ENCODE assay signal across 18 cellular contexts in genomic region chr15:51825701-51826100, GRCh38. TPM values are rescaled to one million over a fixed set of nuclear protein-coding genes. Genes with fewer than 3 reads are reported as not detected.
DNase-seq lines count a peak whose midpoint lies in the region; ATAC-seq, FAIRE-seq and TF ChIP-seq lines count a peak whose summit lies in the region.
"Had no signal": no experiment of that assay in that cellular context is flagged by ENCODE, and none has a peak within 500 bp of the region (broad histone marks: within the 10 kb centered on the region; RNA-seq: fewer than 3 reads in every experiment).

No MANE protein-coding gene starts in this region.

- H3K27me3 Mint-ChIP-seq in CD4-positive, alpha-beta T cell: no peaks in the 10 kb centered on the region
- no peaks in the 10 kb centered on the region for H3K27me3 Mint-ChIP-seq in type B pancreatic cell

- H3K27ac ChIP-seq in CD4-positive, alpha-beta T cell (ENCODE audit: low read depth, low read length): no peak overlapping the region
- no peak overlapping the region for H3K27ac ChIP-seq in PC-3 (ENCODE audit: low read length)
- no peak overlapping the region for H3K27ac ChIP-seq in mammary epithelial cell (ENCODE audit: insufficient read depth, low read depth, low read length)
- peak overlapping the region; percentile 17 for H3K27ac ChIP-seq in keratinocyte (ENCODE audit: control insufficient read depth, insufficient read depth, low read length)
- no peak overlapping the region for H3K27ac ChIP-seq in small intestine (ENCODE audit: low read depth in 1 of 2, low read length in 1 of 2)
- H3K27ac ChIP-seq: C4-2B, GM23248 had no signal

- H3K9me2 ChIP-seq in PC-3 (replicated peaks; ENCODE audit: low read length): no peaks in the 10 kb centered on the region

- peaks cover 3% of the 10 kb centered on the region; the same call in 1 of the 2 replicates for H4K20me1 ChIP-seq in PC-3 (ENCODE audit: low read length)
- no peaks in the 10 kb centered on the region for H4K20me1 ChIP-seq in mammary epithelial cell (ENCODE audit: insufficient read depth, low read length)
- H4K20me1 ChIP-seq in keratinocyte (ENCODE audit: control insufficient read depth, extremely low read depth, insufficient read depth, low read length): peaks cover 1% of the 10 kb centered on the region

- H3K9me1 ChIP-seq in keratinocyte (ENCODE audit: control insufficient read depth, extremely low read depth, insufficient read depth, low read length): no peaks in the 10 kb centered on the region

- H3K36me3 Mint-ChIP-seq in CD4-positive, alpha-beta T cell (ENCODE audit: low read depth): peaks cover 18% of the 10 kb centered on the region
- H3K36me3 Mint-ChIP-seq in type B pancreatic cell: no peaks in the 10 kb centered on the region

- H3K9ac ChIP-seq in PC-3 (ENCODE audit: low read length) (no peak overlapping the region), mammary epithelial cell (ENCODE audit: insufficient read depth, low read length) (no peak overlapping the region), keratinocyte (ENCODE audit: control insufficient read depth, extremely low read depth, insufficient read depth, low read length) (no peak overlapping the region)
- H3K9ac ChIP-seq: GM23248 had no signal

- no peak overlapping the region for H3K27ac Mint-ChIP-seq in CD4-positive, alpha-beta T cell
- H3K27ac Mint-ChIP-seq in type B pancreatic cell: no peak overlapping the region

- POLR2A ChIA-PET in CD4-positive, alpha-beta T cell (lab: Charles Lee): no interaction called here
- POLR2A ChIA-PET in PC-3 (lab: Charles Lee; ENCODE audit: unreplicated experiment): no interaction called here

- dilution Hi-C loops in mammary epithelial cell (cut with HindIII; ENCODE audit: low sequenced_read_pairs): no loop called here
- dilution Hi-C loops in keratinocyte (cut with MboI; ENCODE audit: extremely low pct_ligation_motif_present, low sequenced_read_pairs): no loop called here

- H3K4me2 ChIP-seq in PC-3 (ENCODE audit: low read length) (peak overlapping the region; percentile 22), mammary epithelial cell (ENCODE audit: insufficient read depth, low read depth, low read length) (peak overlapping the region; percentile 3), keratinocyte (ENCODE audit: control insufficient read depth, extremely low read depth, insufficient read depth, low read depth, low read length) (no peak overlapping the region)

- H3K9me3 Mint-ChIP-seq in CD4-positive, alpha-beta T cell: peaks cover 5% of the 10 kb centered on the region
- H3K9me3 Mint-ChIP-seq in type B pancreatic cell: no peaks in the 10 kb centered on the region

- H2AFZ ChIP-seq in PC-3 (ENCODE audit: low read length) (no peak overlapping the region), mammary epithelial cell (ENCODE audit: low read depth, low read length) (peak overlapping the region; percentile 4), keratinocyte (ENCODE audit: control insufficient read depth, low read length) (no peak overlapping the region)
- H2AFZ ChIP-seq: GM23248 had no signal

- 33% methylated on average over 3 of the region's 3 CpGs for WGBS in mammary epithelial cell (ENCODE audit: low coverage, missing lambda C conversion rate)
- 78 to 84% (median 78%) methylated on average over 3 of the region's 3 CpGs for WGBS in small intestine, 3 donors

- CTCF ChIA-PET in CD4-positive, alpha-beta T cell (lab: Charles Lee): interaction anchor here (0.8 to 2.1 kb wide), 3 partner anchors 49 to 176 kb away, joined by 3 to 6 read pairs (median 3); no protein-coding TSS in a partner anchor
- CTCF ChIA-PET in PC-3 (lab: Charles Lee): no interaction called here
- CTCF ChIA-PET in mammary epithelial cell (lab: Charles Lee; ENCODE audit: low non-redundant PET): no interaction called here

- H3K4me1 Mint-ChIP-seq in CD4-positive, alpha-beta T cell (ENCODE audit: low read depth): peaks cover 13% of the 10 kb centered on the region
- H3K4me1 Mint-ChIP-seq in type B pancreatic cell (ENCODE audit: unreplicated experiment): peaks cover 5% of the 10 kb centered on the region

- no peaks in the 10 kb centered on the region for H3F3A ChIP-seq in PC-3 (ENCODE audit: low read length, unreplicated experiment)

- TF ChIP-seq CTCF in CD4-positive, alpha-beta T cell (IDR thresholded peaks at IDR 0.05): no peak
- no peak for TF ChIP-seq CTCF in PC-3 (conservative IDR thresholded peaks at IDR 0.05; ENCODE audit: low read depth, low read length)
- no peak for TF ChIP-seq CTCF in mammary epithelial cell (conservative IDR thresholded peaks at IDR 0.05 in 1 of 2, IDR thresholded peaks at IDR 0.05 in 1 of 2; ENCODE audit: extremely low read depth in 1 of 2, insufficient read depth in 1 of 2, low read depth in 1 of 2, low read length in 2 of 2)
- no peak for TF ChIP-seq CTCF in keratinocyte (optimal IDR thresholded peaks at IDR 0.05 in 1 of 3, IDR thresholded peaks at IDR 0.05 in 1 of 3, conservative IDR thresholded peaks at IDR 0.05 in 1 of 3; ENCODE audit: extremely low read depth in 1 of 3, insufficient read depth in 2 of 3, low read length in 3 of 3)
- TF ChIP-seq CTCF in type B pancreatic cell (conservative IDR thresholded peaks at IDR 0.05): no peak

- in situ Hi-C loops in mammary epithelial cell (cut with MboI; ENCODE audit: low sequenced_read_pairs in 2 of 2): no loop called here

- H3K4me1 ChIP-seq in PC-3 (ENCODE audit: insufficient read depth, low read length) (peaks cover 29% of the 10 kb centered on the region), mammary epithelial cell (ENCODE audit: insufficient read depth, low read length) (peaks cover 29% of the 10 kb centered on the region), keratinocyte (ENCODE audit: control insufficient read depth, extremely low read depth, insufficient read depth, low read length) (peaks cover 29% of the 10 kb centered on the region), small intestine (ENCODE audit: control insufficient read depth in 2 of 2, insufficient read depth in 1 of 2, low read depth in 1 of 2, low read length in 1 of 2) (no peaks in the 10 kb centered on the region)
- H3K4me1 ChIP-seq: HAP-1 had no signal

- no peak overlapping the region for H3K4me3 ChIP-seq in PC-3 (ENCODE audit: low read length)
- H3K4me3 ChIP-seq in mammary epithelial cell (replicated peaks in 1 of 3; ENCODE audit: insufficient read depth in 1 of 3, low read depth in 2 of 3, low read length in 3 of 3): no peak overlapping the region
- H3K4me3 ChIP-seq in keratinocyte (ENCODE audit: control insufficient read depth in 2 of 3, extremely low read depth in 1 of 3, insufficient read depth in 2 of 3, low read depth in 1 of 3, low read length in 3 of 3): no peak overlapping the region
- no peak overlapping the region for H3K4me3 ChIP-seq in small intestine (ENCODE audit: low read depth in 1 of 2, low read length in 2 of 2)
- H3K4me3 ChIP-seq: GM23248, HAP-1 had no signal

- intact Hi-C loops in CD4-positive, alpha-beta T cell (cut with DNase I, micrococcal nuclease): loop anchor here in 1 of 2 experiments (5.0 kb wide), 2 partner anchors 88 to 197 kb away; partner anchors contain the start of gene LYSMD2
- intact Hi-C loops in PC-3 (cut with micrococcal nuclease): no loop called here
- intact Hi-C loops in mammary epithelial cell (cut with micrococcal nuclease): no loop called here
- intact Hi-C loops in left cardiac atrium (cut with DNase I): no loop called here

- no peak for ATAC-seq in CD4-positive, alpha-beta T cell (ENCODE audit: poor library complexity)
- ATAC-seq in PC-3 (no peak), left cardiac atrium (no peak)

- no TSS peak for BruUV-seq in PC-3 (replicated peaks; lab: Mats Ljungman, UMichigan)
- BruUV-seq in mammary epithelial cell (replicated peaks; lab: Mats Ljungman, UMichigan): no TSS peak

- H3K36me3 ChIP-seq in PC-3 (ENCODE audit: low read depth, low read length): no peaks in the 10 kb centered on the region
- no peaks in the 10 kb centered on the region for H3K36me3 ChIP-seq in mammary epithelial cell (ENCODE audit: insufficient read depth, low read length)
- H3K36me3 ChIP-seq in keratinocyte (ENCODE audit: control insufficient read depth in 2 of 2, extremely low read depth in 1 of 2, insufficient read depth in 2 of 2, low read length in 2 of 2): no peaks in the 10 kb centered on the region
- no peaks in the 10 kb centered on the region for H3K36me3 ChIP-seq in small intestine (ENCODE audit: control insufficient read depth in 2 of 2, insufficient read depth in 2 of 2, low read length in 2 of 2)

- H3K79me2 ChIP-seq in PC-3 (ENCODE audit: low read length) (peaks cover 12% of the 10 kb centered on the region), mammary epithelial cell (ENCODE audit: insufficient read depth, low read length) (peaks cover 13% of the 10 kb centered on the region), keratinocyte (ENCODE audit: control insufficient read depth, insufficient read depth, low read length) (peaks cover 12% of the 10 kb centered on the region)

- FAIRE-seq in keratinocyte (lab: Jason Lieb, UNC): peak; percentile 67
- no peak for FAIRE-seq in small intestine (lab: Jason Lieb, UNC)
- FAIRE-seq: A204.1, GM12892, GM18507 had no signal

- no peaks in the 10 kb centered on the region for H3K27me3 ChIP-seq in CD4-positive, alpha-beta T cell (ENCODE audit: control insufficient read depth, insufficient read depth, low read length)
- no peaks in the 10 kb centered on the region for H3K27me3 ChIP-seq in PC-3 (ENCODE audit: low read length)
- H3K27me3 ChIP-seq in mammary epithelial cell (ENCODE audit: insufficient read depth, low read length): no peaks in the 10 kb centered on the region
- H3K27me3 ChIP-seq in keratinocyte (ENCODE audit: control insufficient read depth, extremely low read depth, insufficient read depth, low read length): no peaks in the 10 kb centered on the region
- no peaks in the 10 kb centered on the region for H3K27me3 ChIP-seq in small intestine (ENCODE audit: control insufficient read depth in 2 of 2, insufficient read depth in 2 of 2, low read length in 2 of 2)

- no peak for DNase-seq in CD4-positive, alpha-beta T cell
- peak; percentile 62 for DNase-seq in PC-3
- no peak for DNase-seq in mammary epithelial cell
- DNase-seq in keratinocyte (ENCODE audit: low read depth, low spot score): no peak
- DNase-seq in type B pancreatic cell (ENCODE audit: extremely low spot score, unreplicated experiment): no peak
- no peak for DNase-seq in small intestine
- DNase-seq in left cardiac atrium: no peak
- DNase-seq: AML-193; CD4-positive, alpha-beta memory T cell; DMS153; DMS79; GDM1; GM23248 had no signal

- peaks cover 10% of the 10 kb centered on the region for H3K9me3 ChIP-seq in CD4-positive, alpha-beta T cell (ENCODE audit: control insufficient read depth, low read length)
- H3K9me3 ChIP-seq in PC-3 (ENCODE audit: low read length) (no peaks in the 10 kb centered on the region; the same call in 1 of the 2 replicates), mammary epithelial cell (replicated peaks; ENCODE audit: insufficient read depth, low read length) (peaks cover 5% of the 10 kb centered on the region), keratinocyte (ENCODE audit: control insufficient read depth, low read depth, low read length) (no peaks in the 10 kb centered on the region), small intestine (ENCODE audit: control insufficient read depth, low read depth) (no peaks in the 10 kb centered on the region)

- H3K4me3 Mint-ChIP-seq in CD4-positive, alpha-beta T cell: peak overlapping the region; percentile 9
- no peak overlapping the region for H3K4me3 Mint-ChIP-seq in type B pancreatic cell
- H3K4me3 Mint-ChIP-seq: CD4-positive, alpha-beta memory T cell had no signal

RNA-seq across cellular contexts. Expression of gene TMOD3, which starts 3.8 kb away (rescaled TPM):
- 10 to 100 TPM; 37.6 to 39.0 TPM for total RNA-seq in CD4-positive, alpha-beta T cell
- 35.5 and 43.9 TPM in 2 replicates for total RNA-seq in PC-3 (2014; rRNA removed)
- total RNA-seq in mammary epithelial cell: 100 to 1,000 TPM in 1 of 2 donors, 10 to 100 TPM in 1; 50.3 to 124 TPM
- polyA plus RNA-seq in mammary epithelial cell: 22.2 TPM
- 58.6 TPM for polyA minus RNA-seq in mammary epithelial cell
- polyA plus RNA-seq in keratinocyte: 48.4 to 100 TPM (median 50.2 TPM) in 3 replicates
- polyA plus RNA-seq in keratinocyte (2011; ENCODE audit: low read depth): 249 TPM
- polyA plus RNA-seq in keratinocyte (2011; cell fraction: cytosol; rRNA removed): 50.3 and 97.3 TPM in 2 replicates
- polyA plus RNA-seq in keratinocyte (2011; cell fraction: nucleus; rRNA removed): 66.1 and 71.0 TPM in 2 replicates
- polyA plus RNA-seq in keratinocyte (2012; ENCODE audit: low replicate concordance): 59.4 and 66.5 TPM in 2 replicates
- 20.2 to 107 TPM (median 32.1 TPM) in 3 replicates for polyA minus RNA-seq in keratinocyte
- 36.8 TPM for polyA minus RNA-seq in keratinocyte (2011; cell fraction: cytosol; rRNA and poly(A)+ RNA removed)
- polyA minus RNA-seq in keratinocyte (2011; cell fraction: nucleus; rRNA and poly(A)+ RNA removed): 46.0 and 118 TPM in 2 replicates
- total RNA-seq in type B pancreatic cell (ENCODE audit: low replicate concordance): 49.0 and 83.2 TPM in 2 replicates
- 10 to 100 TPM; 13.2 to 19.2 (median 14.8) TPM for polyA plus RNA-seq in small intestine
- 10 to 100 TPM; 22.7 to 23.9 TPM for total RNA-seq in left cardiac atrium
